Comparison of ENCODE assay signal across 1 cellular context in the genomic region with DNA sequence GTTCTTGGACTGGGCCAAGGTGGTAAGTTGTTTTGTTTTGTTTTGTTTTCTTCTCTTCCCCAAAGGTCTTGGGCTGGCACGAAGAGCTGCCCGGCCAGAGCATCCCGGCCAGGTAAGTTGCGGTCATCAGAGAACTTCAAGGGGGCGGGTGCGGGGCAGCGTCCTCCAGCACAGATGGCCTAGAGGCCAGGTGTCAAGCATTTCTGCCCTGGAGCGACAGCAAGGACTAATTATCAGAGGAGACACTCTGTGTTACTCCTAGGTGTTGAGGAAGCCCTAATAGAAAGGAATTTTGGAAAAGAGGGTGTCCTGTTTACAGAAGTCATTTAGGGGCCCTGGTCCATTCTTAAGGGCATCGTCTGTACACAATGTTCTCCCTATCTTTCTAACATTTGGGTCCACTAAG.
TF ChIP-seq lines count a peak whose summit lies in the region.

No MANE protein-coding gene starts in this region.

TF ChIP-seq in GM23338, 12 proteins besides CTCF, POLR2A, EP300 and RAD21 (continued from another document):
- TF ChIP-seq, protein P1, sequence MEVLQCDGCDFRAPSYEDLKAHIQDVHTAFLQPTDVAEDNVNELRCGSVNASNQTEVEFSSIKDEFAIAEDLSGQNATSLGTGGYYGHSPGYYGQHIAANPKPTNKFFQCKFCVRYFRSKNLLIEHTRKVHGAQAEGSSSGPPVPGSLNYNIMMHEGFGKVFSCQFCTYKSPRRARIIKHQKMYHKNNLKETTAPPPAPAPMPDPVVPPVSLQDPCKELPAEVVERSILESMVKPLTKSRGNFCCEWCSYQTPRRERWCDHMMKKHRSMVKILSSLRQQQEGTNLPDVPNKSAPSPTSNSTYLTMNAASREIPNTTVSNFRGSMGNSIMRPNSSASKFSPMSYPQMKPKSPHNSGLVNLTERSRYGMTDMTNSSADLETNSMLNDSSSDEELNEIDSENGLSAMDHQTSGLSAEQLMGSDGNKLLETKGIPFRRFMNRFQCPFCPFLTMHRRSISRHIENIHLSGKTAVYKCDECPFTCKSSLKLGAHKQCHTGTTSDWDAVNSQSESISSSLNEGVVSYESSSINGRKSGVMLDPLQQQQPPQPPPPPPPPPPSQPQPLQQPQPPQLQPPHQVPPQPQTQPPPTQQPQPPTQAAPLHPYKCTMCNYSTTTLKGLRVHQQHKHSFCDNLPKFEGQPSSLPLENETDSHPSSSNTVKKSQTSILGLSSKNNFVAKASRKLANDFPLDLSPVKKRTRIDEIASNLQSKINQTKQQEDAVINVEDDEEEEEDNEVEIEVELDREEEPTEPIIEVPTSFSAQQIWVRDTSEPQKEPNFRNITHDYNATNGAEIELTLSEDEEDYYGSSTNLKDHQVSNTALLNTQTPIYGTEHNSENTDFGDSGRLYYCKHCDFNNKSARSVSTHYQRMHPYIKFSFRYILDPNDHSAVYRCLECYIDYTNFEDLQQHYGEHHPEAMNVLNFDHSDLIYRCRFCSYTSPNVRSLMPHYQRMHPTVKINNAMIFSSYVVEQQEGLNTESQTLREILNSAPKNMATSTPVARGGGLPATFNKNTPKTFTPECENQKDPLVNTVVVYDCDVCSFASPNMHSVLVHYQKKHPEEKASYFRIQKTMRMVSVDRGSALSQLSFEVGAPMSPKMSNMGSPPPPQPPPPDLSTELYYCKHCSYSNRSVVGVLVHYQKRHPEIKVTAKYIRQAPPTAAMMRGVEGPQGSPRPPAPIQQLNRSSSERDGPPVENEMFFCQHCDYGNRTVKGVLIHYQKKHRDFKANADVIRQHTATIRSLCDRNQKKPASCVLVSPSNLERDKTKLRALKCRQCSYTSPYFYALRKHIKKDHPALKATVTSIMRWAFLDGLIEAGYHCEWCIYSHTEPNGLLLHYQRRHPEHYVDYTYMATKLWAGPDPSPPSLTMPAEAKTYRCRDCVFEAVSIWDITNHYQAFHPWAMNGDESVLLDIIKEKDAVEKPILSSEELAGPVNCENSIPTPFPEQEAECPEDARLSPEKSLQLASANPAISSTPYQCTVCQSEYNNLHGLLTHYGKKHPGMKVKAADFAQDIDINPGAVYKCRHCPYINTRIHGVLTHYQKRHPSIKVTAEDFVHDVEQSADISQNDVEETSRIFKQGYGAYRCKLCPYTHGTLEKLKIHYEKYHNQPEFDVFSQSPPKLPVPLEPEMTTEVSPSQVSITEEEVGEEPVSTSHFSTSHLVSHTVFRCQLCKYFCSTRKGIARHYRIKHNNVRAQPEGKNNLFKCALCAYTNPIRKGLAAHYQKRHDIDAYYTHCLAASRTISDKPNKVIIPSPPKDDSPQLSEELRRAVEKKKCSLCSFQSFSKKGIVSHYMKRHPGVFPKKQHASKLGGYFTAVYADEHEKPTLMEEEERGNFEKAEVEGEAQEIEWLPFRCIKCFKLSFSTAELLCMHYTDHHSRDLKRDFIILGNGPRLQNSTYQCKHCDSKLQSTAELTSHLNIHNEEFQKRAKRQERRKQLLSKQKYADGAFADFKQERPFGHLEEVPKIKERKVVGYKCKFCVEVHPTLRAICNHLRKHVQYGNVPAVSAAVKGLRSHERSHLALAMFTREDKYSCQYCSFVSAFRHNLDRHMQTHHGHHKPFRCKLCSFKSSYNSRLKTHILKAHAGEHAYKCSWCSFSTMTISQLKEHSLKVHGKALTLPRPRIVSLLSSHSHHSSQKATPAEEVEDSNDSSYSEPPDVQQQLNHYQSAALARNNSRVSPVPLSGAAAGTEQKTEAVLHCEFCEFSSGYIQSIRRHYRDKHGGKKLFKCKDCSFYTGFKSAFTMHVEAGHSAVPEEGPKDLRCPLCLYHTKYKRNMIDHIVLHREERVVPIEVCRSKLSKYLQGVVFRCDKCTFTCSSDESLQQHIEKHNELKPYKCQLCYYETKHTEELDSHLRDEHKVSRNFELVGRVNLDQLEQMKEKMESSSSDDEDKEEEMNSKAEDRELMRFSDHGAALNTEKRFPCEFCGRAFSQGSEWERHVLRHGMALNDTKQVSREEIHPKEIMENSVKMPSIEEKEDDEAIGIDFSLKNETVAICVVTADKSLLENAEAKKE (CRISPR knock-in tag; IDR thresholded peaks at IDR 0.05): no peak
- no peak for TF ChIP-seq EZH2 (IDR thresholded peaks at IDR 0.05; ENCODE audit: low read depth, unreplicated experiment)
- TF ChIP-seq, protein P2, sequence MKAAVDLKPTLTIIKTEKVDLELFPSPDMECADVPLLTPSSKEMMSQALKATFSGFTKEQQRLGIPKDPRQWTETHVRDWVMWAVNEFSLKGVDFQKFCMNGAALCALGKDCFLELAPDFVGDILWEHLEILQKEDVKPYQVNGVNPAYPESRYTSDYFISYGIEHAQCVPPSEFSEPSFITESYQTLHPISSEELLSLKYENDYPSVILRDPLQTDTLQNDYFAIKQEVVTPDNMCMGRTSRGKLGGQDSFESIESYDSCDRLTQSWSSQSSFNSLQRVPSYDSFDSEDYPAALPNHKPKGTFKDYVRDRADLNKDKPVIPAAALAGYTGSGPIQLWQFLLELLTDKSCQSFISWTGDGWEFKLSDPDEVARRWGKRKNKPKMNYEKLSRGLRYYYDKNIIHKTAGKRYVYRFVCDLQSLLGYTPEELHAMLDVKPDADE (IDR thresholded peaks at IDR 0.05): no peak
- TF ChIP-seq ZNF114 (CRISPR knock-in tag; IDR thresholded peaks at IDR 0.05): no peak
- no peak for TF ChIP-seq EZH2phosphoT487 (IDR thresholded peaks at IDR 0.05; ENCODE audit: unreplicated experiment)
TF ChIP-seq in GM23338: peak in this region for 0.
